20 cellular contexts compared by ENCODE assay signal in the genomic region with DNA sequence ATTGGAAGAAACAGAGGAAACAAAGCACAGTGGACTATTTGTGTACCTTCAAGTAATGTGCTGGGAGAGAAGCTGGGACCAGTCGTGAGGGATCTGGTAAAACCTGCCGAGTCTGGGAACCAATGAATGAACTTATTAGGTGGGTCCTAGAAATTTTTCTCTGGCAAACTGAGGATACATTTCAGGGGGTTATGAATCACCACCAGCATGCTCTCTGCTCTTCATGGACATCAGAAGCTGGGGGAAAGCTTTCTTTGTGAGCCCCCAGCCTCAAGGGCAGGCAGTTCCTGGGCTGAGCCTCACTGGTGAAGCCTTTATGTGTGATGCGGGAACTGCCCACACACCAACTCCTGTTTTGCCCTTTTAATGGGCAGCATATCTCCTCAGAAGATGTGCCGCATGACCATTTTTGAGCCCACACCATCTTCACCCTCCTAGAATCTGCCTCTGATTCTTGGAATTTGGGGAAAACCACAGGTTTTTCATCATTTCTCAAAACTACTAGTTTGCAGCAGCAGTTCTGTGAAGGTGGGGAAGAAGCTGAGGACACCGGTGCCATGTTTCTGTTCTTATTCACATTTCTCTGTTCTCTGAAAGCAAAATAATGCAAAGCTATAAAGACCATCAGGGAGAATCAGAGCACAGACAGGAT.
A peak's percentile ranks its signal among the peaks of the same experiment; 100 is the strongest.
DNase-seq lines count a peak whose midpoint lies in the region; ATAC-seq, FAIRE-seq and TF ChIP-seq lines count a peak whose summit lies in the region.
"Had no signal": no experiment of that assay in that cellular context is flagged by ENCODE, and none has a peak within 500 bp of the region (broad histone marks: within the 10 kb centered on the region; RNA-seq: fewer than 3 reads in every experiment).

No MANE protein-coding gene starts in this region.

- CTCF ChIA-PET in activated CD8-positive, alpha-beta T cell treated with anti-CD3 and anti-CD28 coated beads, Interleukin-2, amount 10 ng/mL, durations not matched to agents 7 days and 5 days (lab: Charles Lee), result interaction anchor here (0.6 to 1.7 kb wide), 5 partner anchors 15 to 50 kb away, joined by 3 to 4 read pairs (median 3); no protein-coding TSS in a partner anchor

- POLR2A ChIA-PET in activated CD8-positive, alpha-beta T cell treated with anti-CD3 and anti-CD28 coated beads, Interleukin-2, amount 10 ng/mL, durations not matched to agents 7 days and 5 days (lab: Charles Lee), result interaction anchor here (0.8 to 1.7 kb wide), 3 partner anchors 13 to 162 kb away, joined by 3 to 7 read pairs (median 3); partner anchors contain the start of gene IRF2

- H3K27me3 ChIP-seq in neutrophil, result no peaks in the 10 kb centered on the region
- H3K27me3 ChIP-seq in esophagus squamous epithelium, result no peaks in the 10 kb centered on the region
- H3K27me3 ChIP-seq: heart right ventricle, SJSA1, tibial nerve had no signal

- FAIRE-seq in GM12892 (lab: Jason Lieb, UNC), result no peak
- FAIRE-seq: endometrium, kidney had no signal

- H3K9me3 ChIP-seq in neutrophil, result no peaks in the 10 kb centered on the region
- no peaks in the 10 kb centered on the region for H3K9me3 ChIP-seq in esophagus squamous epithelium
- H3K9me3 ChIP-seq: SJSA1, tibial nerve had no signal

- TF ChIP-seq CTCF in neutrophil (IDR thresholded peaks at IDR 0.05) (no peak), esophagus squamous epithelium (IDR thresholded peaks at IDR 0.05) (no peak)

- peaks cover 80% of the 10 kb centered on the region for H3K4me1 Mint-ChIP-seq in activated CD8-positive, alpha-beta T cell treated with anti-CD3 and anti-CD28 coated beads, Interleukin-2, amount 10 ng/mL, durations not matched to agents 7 days and 5 days (ENCODE audit: low read depth)

- peak overlapping the region; percentile 45 for H3K4me3 Mint-ChIP-seq in activated CD8-positive, alpha-beta T cell treated with anti-CD3 and anti-CD28 coated beads, Interleukin-2, amount 10 ng/mL, durations not matched to agents 7 days and 5 days
- H3K4me3 Mint-ChIP-seq: WTC11 had no signal

- H3K4me3 ChIP-seq in GM08714 (ENCODE audit: low read length) (peak overlapping the region; percentile 66), neutrophil (ENCODE audit: low read depth in 1 of 2, low read length in 1 of 2) (peak overlapping the region in 1 of 2 experiments; percentile 8), esophagus squamous epithelium (no peak overlapping the region)
- H3K4me3 ChIP-seq: heart right ventricle, SJSA1, tibial nerve had no signal

- intact Hi-C loops in esophagus squamous epithelium (cut with DNase I), result no loop called here

- peak; percentile 55 for TF ChIP-seq POLR2A in GM19193 (IDR thresholded peaks at IDR 0.05; ENCODE audit: extremely low read depth, insufficient read depth, insufficient read length)
- TF ChIP-seq POLR2A in GM12892 (IDR thresholded peaks at IDR 0.05; ENCODE audit: low read depth, low read length), result no peak; the same call in 1 of the 2 replicates
- TF ChIP-seq POLR2A in esophagus squamous epithelium (IDR thresholded peaks at IDR 0.05), result no peak

- H3K4me1 ChIP-seq in neutrophil (ENCODE audit: control insufficient read depth in 1 of 2, insufficient read depth in 1 of 2, low read depth in 1 of 2, low read length in 1 of 2) (peaks cover 60 to 62% of the 10 kb centered on the region in 2 experiments), esophagus squamous epithelium (peaks cover 0 to 13% (median 0%) of the 10 kb centered on the region in 3 donors)
- H3K4me1 ChIP-seq: parathyroid adenoma, SJSA1 had no signal

- H3K27ac Mint-ChIP-seq in activated CD8-positive, alpha-beta T cell treated with anti-CD3 and anti-CD28 coated beads, Interleukin-2, amount 10 ng/mL, durations not matched to agents 7 days and 5 days, result peak overlapping the region; percentile 88
- H3K27ac Mint-ChIP-seq: WTC11 had no signal

- no peaks in the 10 kb centered on the region for H3K27me3 Mint-ChIP-seq in activated CD8-positive, alpha-beta T cell treated with anti-CD3 and anti-CD28 coated beads, Interleukin-2, amount 10 ng/mL, durations not matched to agents 7 days and 5 days (ENCODE audit: low read depth)

- peak; percentile 30 for DNase-seq in activated CD8-positive, alpha-beta T cell treated with anti-CD3 and anti-CD28 coated beads, Interleukin-2, amount 10 ng/mL, durations not matched to agents 7 days and 5 days
- no peak for DNase-seq in GM12892 (ENCODE audit: insufficient read length)
- no peak for DNase-seq in esophagus squamous epithelium (lab: John Stamatoyannopoulos, UW)
- DNase-seq in NCI-H2029 (lab: John Stamatoyannopoulos, UW), result no peak
- DNase-seq: AML-193; Calu3; cerebellar nuclear complex; heart right ventricle; kidney; NCI-H82; stimulated activated naive CD4-positive, alpha-beta T cell had no signal

- 89% methylated on average over 4 to 5 of the region's 5 CpGs for WGBS in esophagus squamous epithelium, 2 donors

- H3K36me3 ChIP-seq in neutrophil (no peaks in the 10 kb centered on the region), esophagus squamous epithelium (no peaks in the 10 kb centered on the region)
- H3K36me3 ChIP-seq: heart right ventricle, SJSA1, tibial nerve had no signal

- ATAC-seq in activated CD8-positive, alpha-beta T cell treated with anti-CD3 and anti-CD28 coated beads, Interleukin-2, amount 10 ng/mL, durations not matched to agents 7 days and 5 days, result peak; percentile 28
- ATAC-seq: sciatic nerve, WTC11 had no signal

- H3K9me3 Mint-ChIP-seq in activated CD8-positive, alpha-beta T cell treated with anti-CD3 and anti-CD28 coated beads, Interleukin-2, amount 10 ng/mL, durations not matched to agents 7 days and 5 days (ENCODE audit: insufficient read depth), result no peaks in the 10 kb centered on the region

- H3K27ac ChIP-seq in neutrophil, result peak overlapping the region; percentile 84
- no peak overlapping the region for H3K27ac ChIP-seq in esophagus squamous epithelium
- H3K27ac ChIP-seq: parathyroid adenoma, SJSA1, tibial nerve had no signal

- peaks cover 11% of the 10 kb centered on the region for H3K36me3 Mint-ChIP-seq in activated CD8-positive, alpha-beta T cell treated with anti-CD3 and anti-CD28 coated beads, Interleukin-2, amount 10 ng/mL, durations not matched to agents 7 days and 5 days (ENCODE audit: low read depth)
- H3K36me3 Mint-ChIP-seq: WTC11 had no signal
